15 cellular contexts compared by ENCODE assay signal in the genomic region with DNA sequence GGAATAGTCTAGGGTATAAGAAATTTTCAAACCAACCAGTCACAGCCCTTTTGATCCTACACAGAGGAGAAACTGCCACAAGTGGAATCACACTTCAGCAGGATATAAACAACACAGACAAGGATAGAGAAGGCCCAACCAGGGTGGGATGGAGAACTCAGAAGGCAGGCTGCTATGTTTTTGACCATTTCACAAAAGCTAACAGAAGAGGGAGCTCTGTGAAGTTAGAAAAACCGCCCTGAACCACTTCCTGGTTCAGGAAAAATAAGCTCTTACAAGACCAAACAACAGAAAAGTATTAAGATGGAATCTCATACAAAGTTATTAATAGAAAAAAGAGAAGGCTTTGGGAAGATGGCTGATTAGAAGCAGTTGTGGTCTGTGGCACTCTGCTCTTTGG. TPM values are rescaled to one million over a fixed set of nuclear protein-coding genes. Genes with fewer than 3 reads are reported as not detected.
DNase-seq lines count a peak whose midpoint lies in the region; FAIRE-seq and TF ChIP-seq lines count a peak whose summit lies in the region.
"Had no signal": no experiment of that assay in that cellular context is flagged by ENCODE, and none has a peak within 500 bp of the region (broad histone marks: within the 10 kb centered on the region; RNA-seq: fewer than 3 reads in every experiment).

No MANE protein-coding gene starts in this region.

- no peaks in the 10 kb centered on the region for H4K20me1 ChIP-seq in DOHH2 (ENCODE audit: control insufficient read depth, insufficient read depth, low read depth, low read length)

- no peak overlapping the region for H3K27ac Mint-ChIP-seq in nephron progenitor cell
- H3K27ac Mint-ChIP-seq: CD4-positive, CD25-positive, alpha-beta regulatory T cell had no signal

- DNase-seq in HFF-Myc (ENCODE audit: extremely low read depth, low read depth) (no peak), OCI-M1 (lab: John Stamatoyannopoulos, UW) (peak; percentile 67), fibroblast of the aortic adventitia (ENCODE audit: low read depth) (no peak), frontal cortex (ENCODE audit: low spot score in 2 of 2) (no peak), NCI-H1694 treated with DMSO at 0.1 percent for 48 hours (lab: John Stamatoyannopoulos, UW) (no peak), nephron progenitor cell (no peak), SKM-1 (lab: John Stamatoyannopoulos, UW; ENCODE audit: unreplicated experiment) (no peak)
- DNase-seq: activated T-cell treated with anti-CD3 and anti-CD28 coated beads for 4 hours, NCI-H1092 treated with DMSO at 0.1 percent for 48 hours, NCI-H510A, substantia nigra had no signal

- H3K4me1 ChIP-seq in DOHH2 (ENCODE audit: control insufficient read depth, low read length): peaks cover 21% of the 10 kb centered on the region

- no peak overlapping the region for H3K4me2 ChIP-seq in DOHH2 (ENCODE audit: low read length)

- H3K27me3 ChIP-seq in DOHH2 (ENCODE audit: control insufficient read depth, low read length): no peaks in the 10 kb centered on the region

- no peaks in the 10 kb centered on the region for H3K9me2 ChIP-seq in DOHH2 (replicated peaks; ENCODE audit: control insufficient read depth, low read length)

- H3K27ac ChIP-seq in DOHH2 (ENCODE audit: low read depth, low read length): no peak overlapping the region

- no peak for FAIRE-seq in frontal cortex (lab: Jason Lieb, UNC)
- FAIRE-seq: astrocyte had no signal

- no peaks in the 10 kb centered on the region for H3K36me3 ChIP-seq in DOHH2 (ENCODE audit: control insufficient read depth, low read length)

- no peak overlapping the region for H3K4me3 Mint-ChIP-seq in nephron progenitor cell
- H3K4me3 Mint-ChIP-seq: CD4-positive, CD25-positive, alpha-beta regulatory T cell had no signal

- H3F3A ChIP-seq in DOHH2 (ENCODE audit: control insufficient read depth, insufficient read depth): no peaks in the 10 kb centered on the region

- H3K4me1 Mint-ChIP-seq in nephron progenitor cell: no peaks in the 10 kb centered on the region

- H3K9me3 Mint-ChIP-seq in nephron progenitor cell: peaks cover 3% of the 10 kb centered on the region

- no peaks in the 10 kb centered on the region for H3K36me3 Mint-ChIP-seq in nephron progenitor cell (ENCODE audit: low read depth)
- H3K36me3 Mint-ChIP-seq: CD4-positive, CD25-positive, alpha-beta regulatory T cell had no signal

- no peaks in the 10 kb centered on the region for H3K27me3 Mint-ChIP-seq in nephron progenitor cell (ENCODE audit: low read depth, poor library complexity)

- H3K4me3 ChIP-seq in DOHH2 (ENCODE audit: low read length) (no peak overlapping the region), HFF-Myc (replicated peaks; ENCODE audit: low read depth, low read length) (no peak overlapping the region), fibroblast of the aortic adventitia (ENCODE audit: low read depth, low read length) (no peak overlapping the region)

- H3K79me2 ChIP-seq in DOHH2 (ENCODE audit: control insufficient read depth, low read length): no peaks in the 10 kb centered on the region

- no peaks in the 10 kb centered on the region for H3K9me3 ChIP-seq in DOHH2 (ENCODE audit: control insufficient read depth, insufficient read depth, low read length)

- TF ChIP-seq CTCF in DOHH2 (IDR thresholded peaks at IDR 0.05; ENCODE audit: low read depth, low read length, poor library complexity, severe bottlenecking) (peak; percentile 55), HFF-Myc (IDR thresholded peaks at IDR 0.05; ENCODE audit: low read depth, low read length, missing control alignments) (peak; percentile 14), fibroblast of the aortic adventitia (IDR thresholded peaks at IDR 0.05; ENCODE audit: insufficient read depth, low read length) (peak; percentile 12), nephron progenitor cell (IDR thresholded peaks at IDR 0.05) (no peak)

RNA-seq across cellular contexts. Expression of gene IFNB1, which starts 1.0 kb away (rescaled TPM):
- not detected in 2 replicates for total RNA-seq in fibroblast of the aortic adventitia (ENCODE audit: low replicate concordance)
- not detected for total RNA-seq in frontal cortex
- total RNA-seq: CD4-positive, CD25-positive, alpha-beta regulatory T cell; left lobe of liver had no signal

RNA-seq across cellular contexts. Expression of gene HACD4, which starts 47.3 kb away (rescaled TPM):
- total RNA-seq in fibroblast of the aortic adventitia (ENCODE audit: low replicate concordance): 0.82 and 4.8 TPM in 2 replicates
- 0.41 TPM for total RNA-seq in frontal cortex
